9 cellular contexts compared by ENCODE assay signal in genomic region chrX:119573222-119573621, GRCh38. TPM values are rescaled to one million over a fixed set of nuclear protein-coding genes. Genes with fewer than 3 reads are reported as not detected.
DNase-seq lines count a peak whose midpoint lies in the region; ATAC-seq, FAIRE-seq and TF ChIP-seq lines count a peak whose summit lies in the region.
"Had no signal": no experiment of that assay in that cellular context is flagged by ENCODE, and none has a peak within 500 bp of the region (broad histone marks: within the 10 kb centered on the region; RNA-seq: fewer than 3 reads in every experiment).

No MANE protein-coding gene starts in this region.

- no peak for FAIRE-seq in small intestine (lab: Jason Lieb, UNC)

- no peak for DNase-seq in HFF-Myc (ENCODE audit: extremely low read depth, low read depth)
- no peak for DNase-seq in activated B cell treated with CpG ODN at 0.5 μM for 24 hours
- DNase-seq in small intestine = peak; percentile 49
- no peak for DNase-seq in DMS153 treated with DMSO at 0.1 percent for 48 hours (lab: John Stamatoyannopoulos, UW; ENCODE audit: unreplicated experiment)
- no peak for DNase-seq in NCI-H1092 treated with DMSO at 0.1 percent for 48 hours (lab: John Stamatoyannopoulos, UW)
- DNase-seq: cerebellar nuclear complex, NCI-H774 had no signal

- no peaks in the 10 kb centered on the region for H3K9me3 ChIP-seq in gastroesophageal sphincter
- H3K9me3 ChIP-seq in small intestine (ENCODE audit: control insufficient read depth, low read depth) = no peaks in the 10 kb centered on the region

- CTCF ChIA-PET in activated B cell treated with CpG ODN at 0.5 μM for 24 hours (lab: Charles Lee) = interaction anchor here (1.1 kb wide), 1 partner anchor 57 kb away, joined by 6 read pairs; no protein-coding TSS in a partner anchor

- TF ChIP-seq POLR2A in gastroesophageal sphincter (IDR thresholded peaks at IDR 0.05) = no peak

- H3K4me1 ChIP-seq in gastroesophageal sphincter (peaks cover 0 to 22% (median 0%) of the 10 kb centered on the region in 3 donors), small intestine (ENCODE audit: control insufficient read depth in 2 of 2, insufficient read depth in 1 of 2, low read depth in 1 of 2, low read length in 1 of 2) (no peaks in the 10 kb centered on the region)

- peak overlapping the region; percentile 93 for H3K4me3 Mint-ChIP-seq in activated B cell treated with CpG ODN at 0.5 μM for 24 hours

- no peaks in the 10 kb centered on the region for H3K27me3 Mint-ChIP-seq in activated B cell treated with CpG ODN at 0.5 μM for 24 hours

- H3K27ac ChIP-seq in gastroesophageal sphincter (peak overlapping the region; percentile 91 to 99 (median 92)), small intestine (ENCODE audit: low read depth in 1 of 2, low read length in 1 of 2) (no peak overlapping the region)

- POLR2A ChIA-PET in activated B cell treated with CpG ODN at 0.5 μM for 24 hours (lab: Charles Lee) = interaction anchor here (1.5 to 2.9 kb wide), 8 partner anchors 8 to 218 kb away, joined by 3 to 48 read pairs (median 18); partner anchors contain the start of genes NKRF, RPL39, SOWAHD and STEEP1

- WGBS in gastroesophageal sphincter (ENCODE audit: low coverage in 1 of 2), 2 donors = 67 to 68% methylated on average over 1 to 2 of the region's 3 CpGs
- 26 to 55% (median 43%) methylated on average over 3 of the region's 3 CpGs for WGBS in small intestine, 3 donors

- TF ChIP-seq CTCF in HFF-Myc (IDR thresholded peaks at IDR 0.05; ENCODE audit: low read depth, low read length, missing control alignments) (no peak), activated B cell treated with CpG ODN at 0.5 μM for 24 hours (IDR thresholded peaks at IDR 0.05) (no peak), gastroesophageal sphincter (IDR thresholded peaks at IDR 0.05) (no peak)

- peak overlapping the region; percentile 56; the same call in 1 of the 2 replicates for H3K4me3 ChIP-seq in HFF-Myc (replicated peaks; ENCODE audit: low read depth, low read length)
- peak overlapping the region; percentile 74 to 100 for H3K4me3 ChIP-seq in gastroesophageal sphincter
- H3K4me3 ChIP-seq in small intestine (ENCODE audit: low read depth in 1 of 2, low read length in 2 of 2) = no peak overlapping the region

- intact Hi-C loops in activated B cell treated with CpG ODN at 0.5 μM for 24 hours (cut with micrococcal nuclease) = no loop called here

- peaks cover 27% of the 10 kb centered on the region for H3K4me1 Mint-ChIP-seq in activated B cell treated with CpG ODN at 0.5 μM for 24 hours

- ATAC-seq in activated B cell treated with CpG ODN at 0.5 μM for 24 hours (ENCODE audit: low read depth) (no peak), gastroesophageal sphincter (no peak), HG02884 (IDR thresholded peaks at IDR 0.05; ENCODE audit: unreplicated experiment) (no peak)

- no peaks in the 10 kb centered on the region for H3K36me3 ChIP-seq in gastroesophageal sphincter
- H3K36me3 ChIP-seq in small intestine (ENCODE audit: control insufficient read depth in 2 of 2, insufficient read depth in 2 of 2, low read length in 2 of 2) = no peaks in the 10 kb centered on the region

- no peak for TF ChIP-seq EP300 in gastroesophageal sphincter (IDR thresholded peaks at IDR 0.05)

- H3K27me3 ChIP-seq in gastroesophageal sphincter (no peaks in the 10 kb centered on the region), small intestine (ENCODE audit: control insufficient read depth in 2 of 2, insufficient read depth in 2 of 2, low read length in 2 of 2) (no peaks in the 10 kb centered on the region)

- H3K36me3 Mint-ChIP-seq in activated B cell treated with CpG ODN at 0.5 μM for 24 hours (ENCODE audit: low read depth) = peaks cover 11% of the 10 kb centered on the region

- H3K27ac Mint-ChIP-seq in activated B cell treated with CpG ODN at 0.5 μM for 24 hours = no peak overlapping the region

- H3K9me3 Mint-ChIP-seq in activated B cell treated with CpG ODN at 0.5 μM for 24 hours = no peaks in the 10 kb centered on the region

RNA-seq across cellular contexts. Expression of gene UBE2A, which starts 1.1 kb away (rescaled TPM):
- 65.9 and 73.5 TPM in 2 replicates for total RNA-seq in activated B cell treated with CpG ODN at 0.5 μM for 24 hours
- 10 to 100 TPM; 32.2 to 39.7 (median 35.9) TPM for total RNA-seq in gastroesophageal sphincter
- polyA plus RNA-seq in small intestine = 10 to 100 TPM; 44.3 to 80.1 (median 71.9) TPM

RNA-seq across cellular contexts. Expression of gene STEEP1, which starts 8.0 kb away (rescaled TPM):
- total RNA-seq in activated B cell treated with CpG ODN at 0.5 μM for 24 hours = 27.5 and 32.0 TPM in 2 replicates
- 10 to 100 TPM; 20.2 to 26.0 (median 22.5) TPM for total RNA-seq in gastroesophageal sphincter
- polyA plus RNA-seq in small intestine = 10 to 100 TPM; 14.1 to 20.8 (median 20.0) TPM

RNA-seq across cellular contexts. Expression of gene NKRF, which starts 33.0 kb away (rescaled TPM):
- total RNA-seq in activated B cell treated with CpG ODN at 0.5 μM for 24 hours = 21.5 and 22.6 TPM in 2 replicates
- total RNA-seq in gastroesophageal sphincter = 1 to 10 TPM; 5.7 to 9.2 (median 6.0) TPM
- 1 to 10 TPM; 2.9 to 4.9 (median 3.2) TPM for polyA plus RNA-seq in small intestine

Comparison
In these comparisons a context has a peak if more than half of its experiments do, and no peak if none do; other contexts are left out.
1. H3K4me3 ChIP-seq: peak in HFF-Myc (single experiment) and gastroesophageal sphincter (2 of 2); none in small intestine (0 of 2).
2. H3K27ac ChIP-seq: peak in gastroesophageal sphincter (4 of 4); none in small intestine (0 of 2).